ENCODE assay signal across 13 cellular contexts in genomic region chr1:74427676-74428075, GRCh38.
DNase-seq lines count a peak whose midpoint lies in the region; TF ChIP-seq lines count a peak whose summit lies in the region.
"Had no signal": no experiment of that assay in that cellular context is flagged by ENCODE, and none has a peak within 500 bp of the region (broad histone marks: within the 10 kb centered on the region; RNA-seq: fewer than 3 reads in every experiment).

No MANE protein-coding gene starts in this region.

- intact Hi-C loops in mammary epithelial cell (cut with micrococcal nuclease) (no loop called here), breast epithelium (cut with DNase I; ENCODE audit: low total_unique reads) (no loop called here)

- peak; percentile 11 for DNase-seq in mammary epithelial cell
- no peak for DNase-seq in breast epithelium (ENCODE audit: low spot score in 2 of 2)
- peak; percentile 4 for DNase-seq in SW480 (ENCODE audit: low spot score)
- DNase-seq in glomerular visceral epithelial cell (ENCODE audit: extremely low spot score): peak; percentile 58
- no peak for DNase-seq in smooth muscle cell (lab: John Stamatoyannopoulos, UW; ENCODE audit: unreplicated experiment)
- DNase-seq in islet precursor cell: no peak
- no peak for DNase-seq in NCI-H446 (lab: John Stamatoyannopoulos, UW)
- no peak for DNase-seq in activated naive CD4-positive, alpha-beta T cell (lab: John Stamatoyannopoulos, UW)
- DNase-seq: H7, Kasumi-1, NCI-H1930, NCI-H524, SK-N-SH had no signal

- BruUV-seq in mammary epithelial cell (replicated peaks; lab: Mats Ljungman, UMichigan): no TSS peak

- H3K4me3 ChIP-seq in mammary epithelial cell (replicated peaks in 1 of 3; ENCODE audit: insufficient read depth in 1 of 3, low read depth in 2 of 3, low read length in 3 of 3) (no peak overlapping the region), breast epithelium (no peak overlapping the region), smooth muscle cell (no peak overlapping the region)

- no peaks in the 10 kb centered on the region for H3K9me3 ChIP-seq in mammary epithelial cell (replicated peaks; ENCODE audit: insufficient read depth, low read length)
- no peaks in the 10 kb centered on the region for H3K9me3 ChIP-seq in breast epithelium
- no peaks in the 10 kb centered on the region for H3K9me3 ChIP-seq in smooth muscle cell (replicated peaks; ENCODE audit: low read depth)
- H3K9me3 ChIP-seq: SK-N-SH had no signal

- CTCF ChIA-PET in mammary epithelial cell (lab: Charles Lee; ENCODE audit: low non-redundant PET): no interaction called here

- dilution Hi-C loops in mammary epithelial cell (cut with HindIII; ENCODE audit: low sequenced_read_pairs): no loop called here

- no peak overlapping the region for H3K27ac ChIP-seq in mammary epithelial cell (ENCODE audit: insufficient read depth, low read depth, low read length)
- H3K27ac ChIP-seq in breast epithelium: no peak overlapping the region
- H3K27ac ChIP-seq in smooth muscle cell (ENCODE audit: low read depth): no peak overlapping the region

- H3K79me2 ChIP-seq in mammary epithelial cell (ENCODE audit: insufficient read depth, low read length) (no peaks in the 10 kb centered on the region), smooth muscle cell (ENCODE audit: low read depth) (no peaks in the 10 kb centered on the region)

- H3K36me3 ChIP-seq in mammary epithelial cell (ENCODE audit: insufficient read depth, low read length): no peaks in the 10 kb centered on the region
- no peaks in the 10 kb centered on the region for H3K36me3 ChIP-seq in breast epithelium
- no peaks in the 10 kb centered on the region for H3K36me3 ChIP-seq in smooth muscle cell (ENCODE audit: low read depth)

- TF ChIP-seq POLR2A in breast epithelium (IDR thresholded peaks at IDR 0.05): no peak

- no peak overlapping the region for H2AFZ ChIP-seq in mammary epithelial cell (ENCODE audit: low read depth, low read length)
- H2AFZ ChIP-seq in smooth muscle cell (ENCODE audit: low read depth): no peak overlapping the region

- H3F3A ChIP-seq in smooth muscle cell (ENCODE audit: low read depth): peaks cover 7% of the 10 kb centered on the region

- H3K4me2 ChIP-seq in mammary epithelial cell (ENCODE audit: insufficient read depth, low read depth, low read length) (no peak overlapping the region), smooth muscle cell (peak overlapping the region; percentile 78)
- H3K4me2 ChIP-seq: SK-N-SH had no signal

- H3K27me3 ChIP-seq in mammary epithelial cell (ENCODE audit: insufficient read depth, low read length): peaks cover under 1% of the 10 kb centered on the region
- H3K27me3 ChIP-seq in breast epithelium: no peaks in the 10 kb centered on the region
- H3K27me3 ChIP-seq in smooth muscle cell (ENCODE audit: low read depth): no peaks in the 10 kb centered on the region

- H4K20me1 ChIP-seq in mammary epithelial cell (ENCODE audit: insufficient read depth, low read length): no peaks in the 10 kb centered on the region
- H4K20me1 ChIP-seq in smooth muscle cell (ENCODE audit: low read depth): peaks cover 7% of the 10 kb centered on the region

- in situ Hi-C loops in mammary epithelial cell (cut with MboI; ENCODE audit: low sequenced_read_pairs in 2 of 2): no loop called here

- H3K9ac ChIP-seq in mammary epithelial cell (ENCODE audit: insufficient read depth, low read length): no peak overlapping the region
- no peak overlapping the region for H3K9ac ChIP-seq in smooth muscle cell (ENCODE audit: low read depth)
- H3K9ac ChIP-seq: SK-N-SH had no signal

- H3K4me1 ChIP-seq in mammary epithelial cell (ENCODE audit: insufficient read depth, low read length) (no peaks in the 10 kb centered on the region), breast epithelium (no peaks in the 10 kb centered on the region), smooth muscle cell (ENCODE audit: low read depth) (peaks cover 24% of the 10 kb centered on the region)

- WGBS in mammary epithelial cell (ENCODE audit: low coverage, missing lambda C conversion rate): 29% methylated on average over 2 of the region's 2 CpGs
- WGBS in smooth muscle cell (ENCODE audit: low lambda C conversion rate): 46% methylated on average over 2 of the region's 2 CpGs

- TF ChIP-seq CTCF in mammary epithelial cell (conservative IDR thresholded peaks at IDR 0.05 in 1 of 2, IDR thresholded peaks at IDR 0.05 in 1 of 2; ENCODE audit: extremely low read depth in 1 of 2, insufficient read depth in 1 of 2, low read depth in 1 of 2, low read length in 2 of 2) (no peak), breast epithelium (IDR thresholded peaks at IDR 0.05) (no peak), smooth muscle cell (IDR thresholded peaks at IDR 0.05; ENCODE audit: borderline replicate concordance, insufficient read depth, poor library complexity, severe bottlenecking) (no peak)

Comparison
In these comparisons a context has a peak if more than half of its experiments do, and no peak if none do; other contexts are left out.
1. DNase-seq: peak in mammary epithelial cell (single experiment), SW480 (single experiment) and glomerular visceral epithelial cell (single experiment); none in breast epithelium (0 of 2), smooth muscle cell (single experiment), islet precursor cell (single experiment), NCI-H446 (0 of 2) and activated naive CD4-positive, alpha-beta T cell (0 of 4).